ENCODE assay signal across 20 cellular contexts in the genomic region with DNA sequence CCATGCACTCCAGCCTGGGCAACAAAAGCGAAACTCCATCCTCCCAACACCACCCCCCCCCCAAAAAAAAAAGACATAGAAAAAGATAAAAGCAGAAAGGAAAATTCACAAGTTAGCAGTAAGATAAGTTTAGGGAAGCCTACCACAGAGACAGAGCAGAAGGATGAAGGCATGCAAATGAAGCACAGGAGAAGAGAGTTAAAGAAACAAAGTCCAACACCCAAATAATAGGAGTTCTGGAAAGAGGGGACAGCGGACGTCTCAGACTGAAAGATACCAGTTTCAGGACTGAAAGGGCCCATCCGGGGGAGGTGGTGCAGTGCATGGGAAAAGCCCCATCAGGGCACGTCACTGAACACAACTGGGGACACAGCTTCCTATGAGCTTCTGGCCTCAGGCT. TPM values are rescaled to one million over a fixed set of nuclear protein-coding genes. Genes with fewer than 3 reads are reported as not detected.
DNase-seq lines count a peak whose midpoint lies in the region; ATAC-seq and TF ChIP-seq lines count a peak whose summit lies in the region.
"Had no signal": no experiment of that assay in that cellular context is flagged by ENCODE, and none has a peak within 500 bp of the region (broad histone marks: within the 10 kb centered on the region; RNA-seq: fewer than 3 reads in every experiment).

No MANE protein-coding gene starts in this region.

- DNase-seq in activated CD8-positive, alpha-beta memory T cell treated with anti-CD3 and anti-CD28 coated beads, Interleukin-2, amount 50 U/mL, for 48 hours: peak; percentile 40
- no peak for DNase-seq in activated CD8-positive, alpha-beta memory T cell treated with anti-CD3 and anti-CD28 coated beads for 24 hours
- DNase-seq in CD4-positive, alpha-beta memory T cell: no peak
- DNase-seq in T-helper 17 cell (no peak), colonic mucosa (no peak), mucosa of gallbladder (ENCODE audit: low spot score) (no peak), NCI-H1105 (lab: John Stamatoyannopoulos, UW) (no peak)
- DNase-seq in naive thymus-derived CD4-positive, alpha-beta T cell: no peak
- DNase-seq: C1 segment of cervical spinal cord, DMS79 treated with DMSO at 0.1 percent for 48 hours, GOT3, NCI-H1417 treated with DMSO at 0.1 percent for 48 hours, NCI-H2029, NCI-H2171, NCI-H446, NCI-H748 treated with DMSO at 0.1 percent for 48 hours, OCI-M1, SIG-M5 had no signal

- CTCF ChIA-PET in CD4-positive, alpha-beta memory T cell (lab: Charles Lee; ENCODE audit: partially characterized antibody): interaction anchor here (0.7 to 1.5 kb wide), 3 partner anchors 8 to 32 kb away, joined by 3 to 5 read pairs (median 3); no protein-coding TSS in a partner anchor
- CTCF ChIA-PET in naive thymus-derived CD4-positive, alpha-beta T cell (lab: Charles Lee): no interaction called here

- H3K9ac ChIP-seq in colonic mucosa (ENCODE audit: low read depth in 2 of 2, low read length in 2 of 2): no peak overlapping the region

- H3K27me3 Mint-ChIP-seq in CD4-positive, alpha-beta memory T cell: no peaks in the 10 kb centered on the region
- H3K27me3 Mint-ChIP-seq in T-helper 17 cell: no peaks in the 10 kb centered on the region
- H3K27me3 Mint-ChIP-seq in naive thymus-derived CD4-positive, alpha-beta T cell: no peaks in the 10 kb centered on the region

- no peak overlapping the region for H3K4me3 ChIP-seq in CD4-positive, alpha-beta memory T cell (ENCODE audit: low read length in 2 of 2)
- H3K4me3 ChIP-seq in naive thymus-derived CD4-positive, alpha-beta T cell (ENCODE audit: low read length): no peak overlapping the region
- H3K4me3 ChIP-seq in colonic mucosa: no peak overlapping the region
- H3K4me3 ChIP-seq: A549, K562 had no signal

- H3K36me3 Mint-ChIP-seq in CD4-positive, alpha-beta memory T cell: peaks cover 20 to 53% of the 10 kb centered on the region in 2 donors
- H3K36me3 Mint-ChIP-seq in T-helper 17 cell (ENCODE audit: low read depth): peaks cover 3% of the 10 kb centered on the region
- H3K36me3 Mint-ChIP-seq in naive thymus-derived CD4-positive, alpha-beta T cell: peaks cover 0 to 64% (median 27%) of the 10 kb centered on the region in 5 donors

- peaks cover 15 to 37% (median 22%) of the 10 kb centered on the region in 4 donors for H3K4me1 Mint-ChIP-seq in CD4-positive, alpha-beta memory T cell
- peaks cover 24% of the 10 kb centered on the region for H3K4me1 Mint-ChIP-seq in T-helper 17 cell
- peaks cover 21 to 53% (median 50%) of the 10 kb centered on the region in 7 donors for H3K4me1 Mint-ChIP-seq in naive thymus-derived CD4-positive, alpha-beta T cell

- H3K27ac ChIP-seq in CD4-positive, alpha-beta memory T cell (ENCODE audit: low read depth, low read length): no peak overlapping the region
- H3K27ac ChIP-seq in naive thymus-derived CD4-positive, alpha-beta T cell (ENCODE audit: low read depth, low read length): no peak overlapping the region
- H3K27ac ChIP-seq in colonic mucosa: no peak overlapping the region
- H3K27ac ChIP-seq: A549 had no signal

- no peaks in the 10 kb centered on the region for H3K9me3 ChIP-seq in CD4-positive, alpha-beta memory T cell (ENCODE audit: control insufficient read depth in 1 of 2, low read length in 2 of 2)
- no peaks in the 10 kb centered on the region for H3K9me3 ChIP-seq in T-helper 17 cell (ENCODE audit: control insufficient read depth, low read length, poor library complexity, severe bottlenecking)
- no peaks in the 10 kb centered on the region for H3K9me3 ChIP-seq in naive thymus-derived CD4-positive, alpha-beta T cell (ENCODE audit: control insufficient read depth in 2 of 3, low read length in 3 of 3)
- no peaks in the 10 kb centered on the region for H3K9me3 ChIP-seq in colonic mucosa
- H3K9me3 ChIP-seq: A549 had no signal

- H3K4me3 Mint-ChIP-seq in CD4-positive, alpha-beta memory T cell: peak overlapping the region in 1 of 8 donors; percentile 9
- H3K4me3 Mint-ChIP-seq in T-helper 17 cell: no peak overlapping the region
- no peak overlapping the region for H3K4me3 Mint-ChIP-seq in naive thymus-derived CD4-positive, alpha-beta T cell

- H3K27me3 ChIP-seq in CD4-positive, alpha-beta memory T cell (ENCODE audit: insufficient read depth, low read length): no peaks in the 10 kb centered on the region
- H3K27me3 ChIP-seq in naive thymus-derived CD4-positive, alpha-beta T cell (ENCODE audit: control insufficient read depth in 2 of 2, insufficient read depth in 2 of 2, low read length in 2 of 2): no peaks in the 10 kb centered on the region
- H3K27me3 ChIP-seq in colonic mucosa: no peaks in the 10 kb centered on the region

- ATAC-seq in T-helper 17 cell: no peak
- ATAC-seq in naive thymus-derived CD4-positive, alpha-beta T cell: no peak
- ATAC-seq: A549, K562 had no signal

- intact Hi-C loops in CD4-positive, alpha-beta memory T cell (cut with micrococcal nuclease): no loop called here
- intact Hi-C loops in naive thymus-derived CD4-positive, alpha-beta T cell (cut with micrococcal nuclease): no loop called here
- intact Hi-C loops in colonic mucosa (cut with DNase I): no loop called here

- peaks cover 14% of the 10 kb centered on the region for H3K4me1 ChIP-seq in CD4-positive, alpha-beta memory T cell (ENCODE audit: insufficient read depth, low read length)
- H3K4me1 ChIP-seq in naive thymus-derived CD4-positive, alpha-beta T cell (ENCODE audit: control insufficient read depth in 2 of 2, insufficient read depth in 2 of 2, low read length in 2 of 2): peaks cover 0 to 14% of the 10 kb centered on the region in 2 donors
- H3K4me1 ChIP-seq in colonic mucosa: no peaks in the 10 kb centered on the region
- H3K4me1 ChIP-seq: A549 had no signal

- no peaks in the 10 kb centered on the region for H3K9me3 Mint-ChIP-seq in CD4-positive, alpha-beta memory T cell
- no peaks in the 10 kb centered on the region for H3K9me3 Mint-ChIP-seq in naive thymus-derived CD4-positive, alpha-beta T cell

- POLR2A ChIA-PET in CD4-positive, alpha-beta memory T cell (lab: Charles Lee; ENCODE audit: partially characterized antibody): interaction anchor here (2.0 kb wide), 1 partner anchor 11 kb away, joined by 10 read pairs; no protein-coding TSS in a partner anchor
- POLR2A ChIA-PET in naive thymus-derived CD4-positive, alpha-beta T cell (lab: Charles Lee): interaction anchor here (6.7 kb wide), 1 partner anchor 12 kb away, joined by 60 read pairs; no protein-coding TSS in a partner anchor

- peak overlapping the region in 6 of 7 donors; percentile 24 to 84 (median 58) for H3K27ac Mint-ChIP-seq in CD4-positive, alpha-beta memory T cell
- peak overlapping the region; percentile 74 for H3K27ac Mint-ChIP-seq in T-helper 17 cell
- peak overlapping the region in 8 of 9 donors; percentile 33 to 79 (median 71) for H3K27ac Mint-ChIP-seq in naive thymus-derived CD4-positive, alpha-beta T cell

- TF ChIP-seq CTCF in colonic mucosa (IDR thresholded peaks at IDR 0.05): no peak

- peaks cover 14% of the 10 kb centered on the region for H3K36me3 ChIP-seq in CD4-positive, alpha-beta memory T cell (ENCODE audit: insufficient read depth, low read length)
- peaks cover 0 to 32% (median 5%) of the 10 kb centered on the region in 3 experiments for H3K36me3 ChIP-seq in naive thymus-derived CD4-positive, alpha-beta T cell (ENCODE audit: control insufficient read depth in 2 of 3, insufficient read depth in 3 of 3, low read length in 3 of 3)
- H3K36me3 ChIP-seq in colonic mucosa: no peaks in the 10 kb centered on the region

RNA-seq across cellular contexts. Expression of gene OTULIN, which starts 54.3 kb away (rescaled TPM):
- total RNA-seq in CD4-positive, alpha-beta memory T cell: 10 to 100 TPM; 59.4 to 69.0 TPM
- polyA plus RNA-seq in CD4-positive, alpha-beta memory T cell: 10 to 100 TPM; 12.1 to 20.4 TPM
- 10 to 100 TPM; 77.0 to 94.6 TPM for total RNA-seq in T-helper 17 cell
- 10 to 100 TPM; 48.3 to 66.9 (median 58.2) TPM for total RNA-seq in naive thymus-derived CD4-positive, alpha-beta T cell
- 10 to 100 TPM; 12.1 to 13.6 TPM for polyA plus RNA-seq in naive thymus-derived CD4-positive, alpha-beta T cell
- total RNA-seq in colonic mucosa: 10 to 100 TPM; 28.8 to 32.9 TPM
- 33.6 TPM for total RNA-seq in mucosa of gallbladder
